Comparison of ENCODE assay signal across 2 cellular contexts in the genomic region with DNA sequence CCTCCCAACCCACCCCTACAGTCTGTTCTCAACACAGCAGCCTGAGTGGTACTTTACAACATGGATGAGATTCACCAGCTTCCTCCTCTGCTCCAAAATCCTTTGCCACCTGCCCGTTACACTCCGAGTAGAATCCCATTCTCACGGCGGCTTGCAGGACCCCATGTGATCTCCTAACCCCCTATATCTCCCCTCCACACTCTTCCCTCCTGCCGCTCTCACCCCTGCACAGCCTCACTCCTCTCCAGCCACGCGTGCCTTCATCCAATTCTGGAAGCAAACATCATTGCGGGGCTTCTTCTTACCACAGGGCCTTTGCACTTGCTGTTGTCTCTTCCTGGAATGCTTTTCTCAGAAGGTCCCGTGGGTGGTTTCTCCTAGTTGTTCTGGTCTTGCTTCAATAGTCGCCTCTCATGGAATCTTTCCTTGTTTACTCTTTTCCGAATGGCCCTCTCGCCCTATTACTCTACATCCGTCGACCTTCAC.
TF ChIP-seq lines count a peak whose summit lies in the region.

No MANE protein-coding gene starts in this region.

TF ChIP-seq in HEK293, 187 proteins besides CTCF, POLR2A, EP300 and RAD21:
- TF ChIP-seq KLF16 (tag by site-specific recombination; IDR thresholded peaks at IDR 0.05) (no peak), ZNF324 (tag by site-specific recombination; IDR thresholded peaks at IDR 0.05) (no peak), ZNF623 (tag by site-specific recombination; IDR thresholded peaks at IDR 0.05) (peak; percentile 59)

TF ChIP-seq in H1, 55 proteins besides CTCF, POLR2A, EP300 and RAD21:
- 0 out of 2 replicates have a peak, but pooled peaks have one; percentile 13 for TF ChIP-seq KDM1A (IDR thresholded peaks at IDR 0.05; ENCODE audit: borderline replicate concordance, low read length)
- TF ChIP-seq CHD1 (IDR thresholded peaks at IDR 0.05; ENCODE audit: low read depth, low read length), result no peak
- TF ChIP-seq RBBP5 (IDR thresholded peaks at IDR 0.05; ENCODE audit: borderline replicate concordance, low read depth, low read length), result no peak
